1 cellular context compared by ENCODE assay signal in genomic region chr20:47365023-47365764, GRCh38.
TF ChIP-seq lines count a peak whose summit lies in the region.

No MANE protein-coding gene starts in this region.

TF ChIP-seq in K562, 482 proteins besides CTCF, POLR2A, EP300 and RAD21 (continued from another document and continues in another):
- TF ChIP-seq CEBPZ (IDR thresholded peaks at IDR 0.05; ENCODE audit: borderline replicate concordance, low read depth, low read length) (no peak), TEAD2 (tag; IDR thresholded peaks at IDR 0.05) (no peak), ZNF707 (CRISPR knock-in tag; conservative IDR thresholded peaks at IDR 0.05) (no peak), ZHX1 (conservative IDR thresholded peaks at IDR 0.05; ENCODE audit: low read length) (no peak), SPI1 (IDR thresholded peaks at IDR 0.05; ENCODE audit: borderline replicate concordance, low read depth, low read length) (peak; percentile 79), SP2 (IDR thresholded peaks at IDR 0.05; ENCODE audit: extremely low read depth, low read depth, low read length, poor library complexity, severe bottlenecking) (no peak), MEIS2 (IDR thresholded peaks at IDR 0.05; ENCODE audit: partially characterized antibody) (no peak), ZZZ3 (IDR thresholded peaks at IDR 0.05) (no peak), SIN3B (IDR thresholded peaks at IDR 0.05; ENCODE audit: low read depth) (no peak), NBN (IDR thresholded peaks at IDR 0.05; ENCODE audit: low read depth) (peak; percentile 73; the same call in 1 of the 2 replicates), MNT (conservative IDR thresholded peaks at IDR 0.05) (no peak), MEF2A (IDR thresholded peaks at IDR 0.05; ENCODE audit: control insufficient read depth, low read depth, low read length) (no peak), POLR3A (IDR thresholded peaks at IDR 0.05; ENCODE audit: borderline replicate concordance, extremely low read depth, insufficient read depth, insufficient read length) (no peak), STAT5A (IDR thresholded peaks at IDR 0.05; ENCODE audit: borderline replicate concordance, low read length) (peak; percentile 56; the same call in 1 of the 2 replicates), GTF3C2 (IDR thresholded peaks at IDR 0.05; ENCODE audit: borderline replicate concordance, extremely low read depth, insufficient read length) (peak; percentile 29), NCOR1 (IDR thresholded peaks at IDR 0.05) (no peak), NUFIP1 (IDR thresholded peaks at IDR 0.05; ENCODE audit: partially characterized antibody) (no peak), ZBTB12 (CRISPR knock-in tag; IDR thresholded peaks at IDR 0.05) (no peak), ZNF253 (CRISPR knock-in tag; conservative IDR thresholded peaks at IDR 0.05) (no peak), BCL6 (CRISPR knock-in tag; IDR thresholded peaks at IDR 0.05) (peak; percentile 11; the same call in 1 of the 2 replicates), RREB1 (CRISPR knock-in tag; IDR thresholded peaks at IDR 0.05) (no peak), XRCC4 (IDR thresholded peaks at IDR 0.05; ENCODE audit: extremely low read depth, insufficient read depth, insufficient read length) (no peak), MAFK (IDR thresholded peaks at IDR 0.05; ENCODE audit: low read length) (no peak), GTF2B (IDR thresholded peaks at IDR 0.05; ENCODE audit: extremely low read depth, insufficient read length) (no peak), SFPQ (IDR thresholded peaks at IDR 0.05; ENCODE audit: low read depth, low read length) (no peak), ATF7 (IDR thresholded peaks at IDR 0.05) (peak; percentile 48; the same call in 1 of the 2 replicates), NR2F6 (CRISPR knock-in tag; IDR thresholded peaks at IDR 0.05) (no peak), POLR2AphosphoS2 (IDR thresholded peaks at IDR 0.05; ENCODE audit: low read length) (no peak), CREB5 (CRISPR knock-in tag; IDR thresholded peaks at IDR 0.05) (no peak), THAP7 (CRISPR knock-in tag; IDR thresholded peaks at IDR 0.05) (no peak), PPARD (CRISPR knock-in tag; IDR thresholded peaks at IDR 0.05) (no peak), TAF1 (IDR thresholded peaks at IDR 0.05; ENCODE audit: control insufficient read depth, extremely low read depth, insufficient read depth, low read length, severe bottlenecking) (peak; percentile 36)
